18 cellular contexts compared by ENCODE assay signal in genomic region chr16:79638386-79639106, GRCh38.
"Had no signal": no experiment of that assay in that cellular context is flagged by ENCODE, and none has a peak within 500 bp of the region (broad histone marks: within the 10 kb centered on the region; RNA-seq: fewer than 3 reads in every experiment).

No MANE protein-coding gene starts in this region.

- H3K4me3 Mint-ChIP-seq: neural progenitor cell; stimulated activated naive CD8-positive, alpha-beta T cell treated with anti-CD3 and anti-CD28 coated beads, Interleukin-15, amount 100 ng/mL, for 72 hours; WTC11 had no signal

- H3K36me3 ChIP-seq: brain microvascular endothelial cell, gastrocnemius medialis, neural progenitor cell, upper lobe of left lung had no signal

- H2AFZ ChIP-seq: neural progenitor cell had no signal

- H3K9me3 ChIP-seq: gastrocnemius medialis, psoas muscle, testis, upper lobe of left lung had no signal

- ATAC-seq: gastrocnemius medialis; left ventricle myocardium superior; psoas muscle; right cardiac atrium; stimulated activated naive CD8-positive, alpha-beta T cell treated with anti-CD3 and anti-CD28 coated beads, Interleukin-15, amount 100 ng/mL, for 72 hours; WTC11 had no signal

- H3K27me3 ChIP-seq: brain microvascular endothelial cell, neural progenitor cell, testis, upper lobe of left lung had no signal

- H3K27ac ChIP-seq: brain microvascular endothelial cell, coronary artery, gastrocnemius medialis, neural progenitor cell, psoas muscle, testis, upper lobe of left lung had no signal

- H3K9me3 Mint-ChIP-seq: stimulated activated naive CD8-positive, alpha-beta T cell treated with anti-CD3 and anti-CD28 coated beads, Interleukin-15, amount 100 ng/mL, for 72 hours; WTC11 had no signal

- H3K36me3 Mint-ChIP-seq: neural progenitor cell, WTC11 had no signal

- H3K4me1 ChIP-seq: neural progenitor cell, psoas muscle had no signal

- H3K27ac Mint-ChIP-seq: neural progenitor cell; stimulated activated naive CD8-positive, alpha-beta T cell treated with anti-CD3 and anti-CD28 coated beads, Interleukin-15, amount 100 ng/mL, for 72 hours; WTC11 had no signal

- H3K4me3 ChIP-seq: coronary artery, gastrocnemius medialis, neural progenitor cell, psoas muscle, testis, upper lobe of left lung had no signal

- H3K4me2 ChIP-seq: neural progenitor cell had no signal

- H3K9ac ChIP-seq: neural progenitor cell had no signal

- FAIRE-seq: TTC549 had no signal

- DNase-seq: activated CD4-positive, alpha-beta T cell treated with anti-CD3 and anti-CD28 coated beads, Interleukin-2, amount 50 U/mL, for 1 hour; activated naive CD4-positive, alpha-beta T cell treated with anti-CD3 and anti-CD28 coated beads, Interleukin-2, amount 50 U/mL, for 16 hours; aorta; brain microvascular endothelial cell; gastrocnemius medialis; head of caudate nucleus; kidney glomerular epithelial cell; left ventricle myocardium superior; psoas muscle; right cardiac atrium; stimulated activated CD4-positive, alpha-beta T cell treated with anti-CD3 and anti-CD28 coated beads, Interleukin-2, amount 100 ng/mL, for 24 hours; stimulated activated naive CD8-positive, alpha-beta T cell treated with anti-CD3 and anti-CD28 coated beads, Interleukin-15, amount 100 ng/mL, for 72 hours; testis; upper lobe of left lung had no signal
